ENCODE assay signal across 26 cellular contexts in the genomic region with DNA sequence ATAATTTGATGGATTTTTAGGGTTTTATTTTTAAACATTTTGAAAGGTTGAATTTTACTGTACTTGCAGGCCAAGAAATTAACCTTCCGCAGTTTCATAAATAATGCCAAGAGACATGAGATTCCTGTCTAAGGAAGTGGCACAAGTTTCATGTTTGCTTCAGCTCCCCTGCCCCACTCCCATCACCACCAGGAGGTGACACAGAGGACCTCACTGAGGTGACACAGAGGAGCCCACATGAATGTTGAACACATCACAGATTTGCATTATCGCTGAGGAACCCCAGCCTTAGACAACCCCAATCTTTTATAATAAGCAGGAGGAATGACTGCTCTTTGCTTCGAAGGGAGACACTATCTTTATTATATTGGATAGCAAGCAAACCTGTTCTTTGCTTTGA.
A peak's percentile ranks its signal among the peaks of the same experiment; 100 is the strongest.
DNase-seq lines count a peak whose midpoint lies in the region; FAIRE-seq and TF ChIP-seq lines count a peak whose summit lies in the region.
"Had no signal": no experiment of that assay in that cellular context is flagged by ENCODE, and none has a peak within 500 bp of the region (broad histone marks: within the 10 kb centered on the region; RNA-seq: fewer than 3 reads in every experiment).

No MANE protein-coding gene starts in this region.

- H3K4me1 ChIP-seq in Loucy (ENCODE audit: insufficient read depth, low read length, poor library complexity, severe bottlenecking) (no peaks in the 10 kb centered on the region), H1 (replicated peaks in 1 of 4; ENCODE audit: control insufficient read depth in 3 of 4, insufficient read depth in 4 of 4, low read length in 3 of 4) (no peaks in the 10 kb centered on the region; a peak in 1 of 7 replicates), mesendoderm (ENCODE audit: control insufficient read depth, low read depth, low read length) (peaks cover 2% of the 10 kb centered on the region), osteoblast (ENCODE audit: insufficient read depth, low read length) (no peaks in the 10 kb centered on the region)
- H3K4me1 ChIP-seq: BE2C, BLaER1 had no signal

- H3K36me3 ChIP-seq in Loucy (ENCODE audit: insufficient read depth, low read length) (no peaks in the 10 kb centered on the region), H1 (ENCODE audit: control insufficient read depth in 2 of 4, insufficient read depth in 4 of 4, low read length in 3 of 4) (no peaks in the 10 kb centered on the region), mesendoderm (ENCODE audit: control insufficient read depth, insufficient read depth, low read length) (no peaks in the 10 kb centered on the region), osteoblast (ENCODE audit: insufficient read depth, low read length) (no peaks in the 10 kb centered on the region)
- H3K36me3 ChIP-seq: BE2C, BLaER1 had no signal

- H2BK20ac ChIP-seq in H1 (ENCODE audit: low read length): no peak overlapping the region

- H3K4me3 ChIP-seq in Loucy (ENCODE audit: low read length, poor library complexity, severe bottlenecking) (no peak overlapping the region), H1 (ENCODE audit: extremely low read depth in 1 of 4, insufficient read depth in 2 of 4, low read depth in 3 of 4, low read length in 4 of 4) (no peak overlapping the region), mesendoderm (ENCODE audit: low read length) (no peak overlapping the region), osteoblast (ENCODE audit: insufficient read depth, low read length) (no peak overlapping the region)
- H3K4me3 ChIP-seq: BLaER1, GM12878 had no signal

- no peak overlapping the region for H2AFZ ChIP-seq in Loucy (ENCODE audit: low read length)
- H2AFZ ChIP-seq in H1 (ENCODE audit: low read length): no peak overlapping the region
- no peak overlapping the region for H2AFZ ChIP-seq in osteoblast (ENCODE audit: low read length)

- TF ChIP-seq POLR2A in H1 (IDR thresholded peaks at IDR 0.05; ENCODE audit: control extremely low read depth in 1 of 2, low read depth in 2 of 2, low read length in 2 of 2): no peak

- H4K5ac ChIP-seq in H1 (ENCODE audit: insufficient read length, low read depth, low read length) (no peak overlapping the region), mesendoderm (ENCODE audit: low read length) (no peak overlapping the region)

- H4K91ac ChIP-seq in H1 (replicated peaks; ENCODE audit: insufficient read length, low read length): no peak overlapping the region

- H3K23ac ChIP-seq in H1 (ENCODE audit: insufficient read length): no peak overlapping the region
- H3K23ac ChIP-seq in mesendoderm (ENCODE audit: low read length): no peak overlapping the region

- H2BK5ac ChIP-seq in H1 (ENCODE audit: low read depth, low read length): no peak overlapping the region
- no peak overlapping the region for H2BK5ac ChIP-seq in mesendoderm (ENCODE audit: low read length)

- H4K8ac ChIP-seq in H1 (ENCODE audit: extremely low read depth, insufficient read depth, low read length) (no peak overlapping the region; the same call in 1 of the 2 replicates), mesendoderm (ENCODE audit: low read depth, low read length) (no peak overlapping the region)

- no peak for TF ChIP-seq EP300 in H1 (IDR thresholded peaks at IDR 0.05; ENCODE audit: borderline replicate concordance in 1 of 2, low read depth in 2 of 2, low read length in 2 of 2)

- no peaks in the 10 kb centered on the region for H4K20me1 ChIP-seq in Loucy (ENCODE audit: insufficient read depth, low read length, poor library complexity, severe bottlenecking)
- no peaks in the 10 kb centered on the region for H4K20me1 ChIP-seq in H1 (replicated peaks in 1 of 2; ENCODE audit: control insufficient read depth in 1 of 2, insufficient read depth in 2 of 2, low read length in 2 of 2)
- no peaks in the 10 kb centered on the region for H4K20me1 ChIP-seq in osteoblast (ENCODE audit: insufficient read depth, low read length)
- H4K20me1 ChIP-seq: BLaER1 had no signal

- TF ChIP-seq CTCF in Loucy (conservative IDR thresholded peaks at IDR 0.05; ENCODE audit: low read length) (0 out of 2 replicates have a peak, but pooled peaks have one; percentile 12), H1 (IDR thresholded peaks at IDR 0.05; ENCODE audit: control extremely low read depth in 1 of 3, insufficient read depth in 1 of 3, low read depth in 1 of 3, low read length in 3 of 3) (peak in 2 of 3 experiments; percentile 4 to 14; a peak in 2 of 4 replicates), osteoblast (IDR thresholded peaks at IDR 0.05; ENCODE audit: extremely low read depth, low read depth, low read length) (no peak)

- H3K56ac ChIP-seq in H1 (replicated peaks; ENCODE audit: insufficient read length, low read depth, low read length) (no peak overlapping the region), mesendoderm (ENCODE audit: low read length) (no peak overlapping the region)

- H2BK15ac ChIP-seq in H1 (ENCODE audit: low read length) (no peak overlapping the region), mesendoderm (replicated peaks; ENCODE audit: low read depth) (no peak overlapping the region)

- no peaks in the 10 kb centered on the region for H3F3A ChIP-seq in Loucy (ENCODE audit: low read depth)

- no peaks in the 10 kb centered on the region for H3K79me1 ChIP-seq in H1 (ENCODE audit: low read depth, low read length)
- H3K79me1 ChIP-seq in mesendoderm (ENCODE audit: low read length): no peaks in the 10 kb centered on the region

- no peak overlapping the region for H3K14ac ChIP-seq in H1 (ENCODE audit: insufficient read length)

- H3K27me3 ChIP-seq in Loucy (ENCODE audit: insufficient read depth, low read length, poor library complexity, severe bottlenecking) (no peaks in the 10 kb centered on the region), H1 (replicated peaks in 1 of 4; ENCODE audit: control insufficient read depth in 3 of 4, extremely low read depth in 1 of 4, insufficient read depth in 3 of 4, low read length in 3 of 4) (no peaks in the 10 kb centered on the region), mesendoderm (ENCODE audit: insufficient read depth, low read length, poor library complexity) (no peaks in the 10 kb centered on the region), osteoblast (ENCODE audit: insufficient read depth, low read length) (no peaks in the 10 kb centered on the region)
- H3K27me3 ChIP-seq: BE2C, BLaER1 had no signal

- H3K9ac ChIP-seq in Loucy (ENCODE audit: low read depth, low read length, poor library complexity, severe bottlenecking) (no peak overlapping the region), H1 (replicated peaks in 1 of 4; ENCODE audit: extremely low read depth in 1 of 4, low read depth in 3 of 4, low read length in 3 of 4) (no peak overlapping the region), mesendoderm (ENCODE audit: low read length) (no peak overlapping the region)
- H3K9ac ChIP-seq: BLaER1 had no signal

- POLR2A ChIA-PET in H1 (lab: Charles Lee; ENCODE audit: partially characterized antibody): no interaction called here

- CTCF ChIA-PET in H1 (lab: Charles Lee; ENCODE audit: partially characterized antibody): interaction anchor here (0.6 kb wide), 1 partner anchor 1028 kb away, joined by 3 read pairs; no protein-coding TSS in a partner anchor

- 86% methylated on average over 3 of the region's 3 CpGs; no CpG with 5 or more reads in 1 of the 2 experiments for WGBS in H1 (ENCODE audit: extremely low coverage in 1 of 2, insufficient coverage in 1 of 2, insufficient read length in 1 of 2, insufficient replicate concordance in 2 of 2, low coverage in 1 of 2, low lambda C conversion rate in 2 of 2, missing lambda C conversion rate in 1 of 2), 2 experiments
- no CpG with 5 or more reads among the region's 3 CpGs for WGBS in mesendoderm (ENCODE audit: extremely low coverage, insufficient coverage, low lambda C conversion rate)

- H3K4me2 ChIP-seq in Loucy (ENCODE audit: low read depth, low read length, poor library complexity, severe bottlenecking): no peak overlapping the region
- H3K4me2 ChIP-seq in H1 (ENCODE audit: insufficient read depth in 1 of 2, low read depth in 2 of 2, low read length in 2 of 2): no peak overlapping the region
- H3K4me2 ChIP-seq in mesendoderm (ENCODE audit: low read length): no peak overlapping the region
- no peak overlapping the region for H3K4me2 ChIP-seq in osteoblast (ENCODE audit: insufficient read depth, low read length)
- H3K4me2 ChIP-seq: BLaER1 had no signal

- no peaks in the 10 kb centered on the region for H3K9me3 ChIP-seq in Loucy (ENCODE audit: insufficient read depth, low read depth, low read length)
- no peaks in the 10 kb centered on the region for H3K9me3 ChIP-seq in H1 (ENCODE audit: insufficient read depth in 2 of 2, low read depth in 1 of 2, low read length in 1 of 2)
- no peaks in the 10 kb centered on the region for H3K9me3 ChIP-seq in osteoblast (ENCODE audit: low read depth, low read length)
- H3K9me3 ChIP-seq: BE2C, BLaER1 had no signal

- no peak overlapping the region for H2BK120ac ChIP-seq in H1 (replicated peaks; ENCODE audit: low read depth, low read length)
- no peak overlapping the region for H2BK120ac ChIP-seq in mesendoderm (ENCODE audit: low read depth, low read length)

- no peaks in the 10 kb centered on the region; the same call in 1 of the 2 replicates for H3K23me2 ChIP-seq in H1 (ENCODE audit: low read depth, low read length)

- no peaks in the 10 kb centered on the region for H3K79me2 ChIP-seq in Loucy (ENCODE audit: insufficient read depth, low read length)
- no peaks in the 10 kb centered on the region for H3K79me2 ChIP-seq in H1 (ENCODE audit: control insufficient read depth in 1 of 2, insufficient read depth in 2 of 2, low read length in 2 of 2)
- H3K79me2 ChIP-seq in mesendoderm (ENCODE audit: control insufficient read depth, insufficient read depth, low read length): no peaks in the 10 kb centered on the region
- no peaks in the 10 kb centered on the region for H3K79me2 ChIP-seq in osteoblast (ENCODE audit: insufficient read depth, low read length)

- no peak overlapping the region for H2AK5ac ChIP-seq in H1 (ENCODE audit: low read depth, low read length)
- H2AK5ac ChIP-seq in mesendoderm (ENCODE audit: low read length): no peak overlapping the region

- H3K4ac ChIP-seq in H1 (replicated peaks; ENCODE audit: insufficient read length, low read depth, low read length) (no peak overlapping the region), mesendoderm (ENCODE audit: low read depth, low read length) (no peak overlapping the region)

- H3K18ac ChIP-seq in H1 (ENCODE audit: extremely low read depth, low read length) (no peak overlapping the region), mesendoderm (ENCODE audit: low read length) (no peak overlapping the region)

- DNase-seq in H1 (ENCODE audit: low read depth in 1 of 2, low spot score in 2 of 2) (no peak), mesendoderm (peak; percentile 35), osteoblast (ENCODE audit: insufficient read length, low spot score, missing footprints) (no peak), NCI-H345 treated with DMSO at 0.1 percent for 48 hours (lab: John Stamatoyannopoulos, UW; ENCODE audit: unreplicated experiment) (no peak), cerebellar cortex (ENCODE audit: low spot score) (no peak)
- no peak for DNase-seq in activated CD4-positive, CD25-positive, alpha-beta regulatory T cell (lab: John Stamatoyannopoulos, UW)
- DNase-seq: 8988T; ACHN; BE2C; C1 segment of cervical spinal cord; CD4-positive, alpha-beta memory T cell; CD4-positive, CD25-positive, alpha-beta regulatory T cell; CD8-positive, alpha-beta memory T cell; COR-L47; DMS 273 treated with DMSO at 0.1 percent for 48 hours; DMS153; DMS53; DMS79; DND-41; EL; GDM1 had no signal

- H3K9me2 ChIP-seq in Loucy (replicated peaks; ENCODE audit: low read depth, low read length): no peaks in the 10 kb centered on the region

- 0 out of 4 replicates have a peak, but pooled peaks of 1 of the 2 experiments have one; percentile 15 for TF ChIP-seq RAD21 in H1 (IDR thresholded peaks at IDR 0.05 in 1 of 2, conservative IDR thresholded peaks at IDR 0.05 in 1 of 2; ENCODE audit: low read depth in 2 of 2, low read length in 2 of 2)

- H3K27ac ChIP-seq in H1 (ENCODE audit: low read depth, low read length) (no peak overlapping the region), mesendoderm (ENCODE audit: low read depth, low read length) (no peak overlapping the region), osteoblast (ENCODE audit: low read depth, low read length) (no peak overlapping the region)
- H3K27ac ChIP-seq: BLaER1 had no signal

- no peak overlapping the region for H2BK12ac ChIP-seq in H1 (ENCODE audit: low read depth, low read length)

- no peak for FAIRE-seq in H1 (lab: Jason Lieb, UNC)
- FAIRE-seq: GM12878, GM12892, GM18507 had no signal
